In genomic region chr6:144013486-144013909, GRCh38 we compare ENCODE assay signal across 8 cellular contexts. TPM values are rescaled to one million over a fixed set of nuclear protein-coding genes. Genes with fewer than 3 reads are reported as not detected.
DNase-seq lines count a peak whose midpoint lies in the region; ATAC-seq and TF ChIP-seq lines count a peak whose summit lies in the region.

No MANE protein-coding gene starts in this region.

- no peaks in the 10 kb centered on the region for H3K36me3 Mint-ChIP-seq in MCF 10A (ENCODE audit: insufficient read depth, unreplicated experiment)
- no peaks in the 10 kb centered on the region for H3K36me3 Mint-ChIP-seq in immature natural killer cell

- intact Hi-C loops in MCF 10A (cut with micrococcal nuclease): loop anchor here (1.0 to 10.0 kb wide), 3 partner anchors 73 to 1539 kb away; no protein-coding TSS in a partner anchor

- DNase-seq in AG09309 (ENCODE audit: low read depth): peak; percentile 41
- DNase-seq in NCI-H2081 treated with DMSO at 0.1 percent for 48 hours (lab: John Stamatoyannopoulos, UW): peak; percentile 11
- DNase-seq in UCSD-AML1 (lab: John Stamatoyannopoulos, UW; ENCODE audit: unreplicated experiment): peak; percentile 69
- DNase-seq in MCF 10A (ENCODE audit: unreplicated experiment): peak; percentile 90
- peak; percentile 33 to 56 (median 52) for DNase-seq in immature natural killer cell
- peak; percentile 20 to 50 for DNase-seq in stimulated activated CD4-positive, alpha-beta T cell treated with anti-CD3 and anti-CD28 coated beads, Interleukin-15, amount 100 ng/mL, for 48 hours (ENCODE audit: low read depth in 2 of 2)

- peak; percentile 93 for TF ChIP-seq CTCF in AG09309 (IDR thresholded peaks at IDR 0.05; ENCODE audit: control insufficient read depth, insufficient read depth, low read depth, low read length, missing control alignments)
- TF ChIP-seq CTCF in MCF 10A (IDR thresholded peaks at IDR 0.05; ENCODE audit: unreplicated experiment): peak; percentile 94

- BruUV-seq in MCF 10A (replicated peaks; lab: Mats Ljungman, UMichigan): no TSS peak

- no peak overlapping the region for H3K4me3 Mint-ChIP-seq in MCF 10A (ENCODE audit: unreplicated experiment)
- no peak overlapping the region for H3K4me3 Mint-ChIP-seq in immature natural killer cell

- no peaks in the 10 kb centered on the region for H3K9me3 Mint-ChIP-seq in MCF 10A (ENCODE audit: unreplicated experiment)
- H3K9me3 Mint-ChIP-seq in immature natural killer cell: no peaks in the 10 kb centered on the region

- ATAC-seq in GM18907 (IDR thresholded peaks at IDR 0.05; ENCODE audit: unreplicated experiment) (peak; percentile 50), GM18502 (IDR thresholded peaks at IDR 0.05; ENCODE audit: poor library complexity, unreplicated experiment) (no peak)

- POLR2A ChIA-PET in MCF 10A (lab: Yijun Ruan, JAX): interaction anchor here (0.6 to 2.4 kb wide), 8 partner anchors 15 to 475 kb away, joined by 3 to 8 read pairs (median 4); partner anchors contain the start of gene LTV1

- CTCF ChIA-PET in MCF 10A (lab: Yijun Ruan, JAX): interaction anchor here (0.6 to 5.1 kb wide), 34 partner anchors 9 to 1535 kb away, joined by 3 to 110 read pairs (median 4); no protein-coding TSS in a partner anchor

- H3K4me3 ChIP-seq in AG09309 (ENCODE audit: control insufficient read depth, low read depth, low read length): no peak overlapping the region

- H3K4me1 Mint-ChIP-seq in MCF 10A (ENCODE audit: insufficient read depth, unreplicated experiment): no peaks in the 10 kb centered on the region
- H3K4me1 Mint-ChIP-seq in immature natural killer cell: no peaks in the 10 kb centered on the region

- H3K27me3 Mint-ChIP-seq in MCF 10A (ENCODE audit: insufficient read depth, unreplicated experiment): peaks cover 13% of the 10 kb centered on the region
- H3K27me3 Mint-ChIP-seq in immature natural killer cell (ENCODE audit: low read depth in 3 of 3): peaks cover 4 to 13% (median 4%) of the 10 kb centered on the region in 3 donors

- H3K27ac Mint-ChIP-seq in MCF 10A (ENCODE audit: low read depth, unreplicated experiment) (no peak overlapping the region), immature natural killer cell (no peak overlapping the region)

RNA-seq across cellular contexts. Expression of gene PLAGL1, which starts 5.4 kb away (rescaled TPM):
- total RNA-seq in MCF 10A (2022): 46.4 and 52.1 TPM in 2 replicates
- 1 to 10 TPM in 2 of 3 donors, not detected in 1; 2.4 to 2.9 TPM for polyA plus RNA-seq in immature natural killer cell

Comparison
In these comparisons a context has a peak if more than half of its experiments do, and no peak if none do; other contexts are left out.
1. DNase-seq: peak in every context shown above with its lines; median percentile 90 in MCF 10A; 69 in UCSD-AML1; 52 in immature natural killer cell; 41 in AG09309; 35 in stimulated activated CD4-positive, alpha-beta T cell treated with anti-CD3 and anti-CD28 coated beads, Interleukin-15, amount 100 ng/mL, for 48 hours; 11 in NCI-H2081 treated with DMSO at 0.1 percent for 48 hours.